24 cellular contexts compared by ENCODE assay signal in genomic region chr20:47662483-47663353, GRCh38.
A peak's percentile ranks its signal among the peaks of the same experiment; 100 is the strongest.
DNase-seq lines count a peak whose midpoint lies in the region; ATAC-seq and TF ChIP-seq lines count a peak whose summit lies in the region.
"Had no signal": no experiment of that assay in that cellular context is flagged by ENCODE, and none has a peak within 500 bp of the region (broad histone marks: within the 10 kb centered on the region; RNA-seq: fewer than 3 reads in every experiment).

No MANE protein-coding gene starts in this region.

- DNase-seq in activated effector memory CD4-positive, alpha-beta T cell treated with anti-CD3 and anti-CD28 coated beads, Interleukin-2, amount 50 U/mL, for 16 hours, result peak; percentile 53
- no peak for DNase-seq in activated effector memory CD4-positive, alpha-beta T cell treated with Interleukin-2 at 50 U/mL for 16 hours
- DNase-seq in endodermal cell (peak; percentile 29), heart left ventricle (no peak)
- no peak for DNase-seq in central memory CD4-positive, alpha-beta T cell
- DNase-seq: activated CD4-positive, alpha-beta T cell treated with anti-CD3 and anti-CD28 coated beads, Interleukin-2, amount 50 U/mL, for 48 hours; activated gamma-delta T cell; left cardiac atrium; NCI-H2029; NCI-H524 treated with DMSO at 0.1 percent for 48 hours; stimulated activated naive CD8-positive, alpha-beta T cell treated with anti-CD3 and anti-CD28 coated beads, Interleukin-15, Interleukin-2, amounts not matched to agents 100 U/mL and 50 U/mL, for 24 hours had no signal

- TF ChIP-seq CTCF in endodermal cell (conservative IDR thresholded peaks at IDR 0.05) (no peak), heart left ventricle (IDR thresholded peaks at IDR 0.05) (no peak)

- 94 to 98% methylated on average over 6 to 16 of the region's 16 CpGs for WGBS in endodermal cell (ENCODE audit: insufficient coverage in 1 of 2, insufficient read length in 1 of 2), 2 experiments
- WGBS in heart left ventricle, 4 donors, result 87 to 95% (median 92%) methylated on average over 12 to 16 of the region's 16 CpGs

- H3K9me3 Mint-ChIP-seq in IgD-negative memory B cell (no peaks in the 10 kb centered on the region), endodermal cell (no peaks in the 10 kb centered on the region)
- no peaks in the 10 kb centered on the region for H3K9me3 Mint-ChIP-seq in stimulated activated memory B cell treated with anti-CD40 and anti-IgM and Interleukin-4, amounts not matched to agents 10 μg/mL and 1 μg/mL and 100 μg/mL, for 72 hours
- H3K9me3 Mint-ChIP-seq: brain; GM23338; nephron; T-helper 1 cell treated with Interleukin-12 subunit alpha and Interleukin-12 subunit beta and Interleukin-4 antibody, amounts not matched to agents 30 μg/mL and 1 μg/mL, for 36 hours had no signal

- no peak overlapping the region for H3K27ac ChIP-seq in endodermal cell (ENCODE audit: low read depth, low read length)
- no peak overlapping the region for H3K27ac ChIP-seq in heart left ventricle
- H3K27ac ChIP-seq: epithelial cell of prostate, pancreas, SK-N-MC, skin epidermis had no signal

- H3K36me3 ChIP-seq in endodermal cell (ENCODE audit: control insufficient read depth, insufficient read depth, low read length) (peaks cover 76% of the 10 kb centered on the region), heart left ventricle (peaks cover 0 to 67% (median 43%) of the 10 kb centered on the region in 9 donors)
- H3K36me3 ChIP-seq: pancreas had no signal

- H3K4me3 Mint-ChIP-seq in IgD-negative memory B cell (peak overlapping the region in 1 of 4 donors; percentile 3), endodermal cell (no peak overlapping the region)
- H3K4me3 Mint-ChIP-seq in stimulated activated memory B cell treated with anti-CD40 and anti-IgM and Interleukin-4, amounts not matched to agents 10 μg/mL and 1 μg/mL and 100 μg/mL, for 72 hours, result no peak overlapping the region
- H3K4me3 Mint-ChIP-seq: brain; CD4-positive, alpha-beta memory T cell; GM23338; nephron; T-helper 1 cell treated with Interleukin-12 subunit alpha and Interleukin-12 subunit beta and Interleukin-4 antibody, amounts not matched to agents 30 μg/mL and 1 μg/mL, for 36 hours had no signal

- H3K4me1 Mint-ChIP-seq in IgD-negative memory B cell (peaks cover 0 to 16% (median 5%) of the 10 kb centered on the region in 3 donors), endodermal cell (peaks cover 6% of the 10 kb centered on the region)
- H3K4me1 Mint-ChIP-seq in stimulated activated memory B cell treated with anti-CD40 and anti-IgM and Interleukin-4, amounts not matched to agents 10 μg/mL and 1 μg/mL and 100 μg/mL, for 72 hours, result peaks cover 34% of the 10 kb centered on the region

- ATAC-seq in stimulated activated memory B cell treated with anti-CD40 and anti-IgM and Interleukin-4, amounts not matched to agents 10 μg/mL and 1 μg/mL and 100 μg/mL, for 72 hours, result no peak
- ATAC-seq in HG03439 (IDR thresholded peaks at IDR 0.05; ENCODE audit: unreplicated experiment) (no peak), heart left ventricle (no peak)

- H3K4me1 ChIP-seq in endodermal cell (ENCODE audit: control insufficient read depth, insufficient read depth, low read length), result no peaks in the 10 kb centered on the region
- H3K4me1 ChIP-seq in heart left ventricle, result peaks cover 0 to 19% (median 8%) of the 10 kb centered on the region in 12 donors
- H3K4me1 ChIP-seq: pancreas had no signal

- no peak for TF ChIP-seq POLR2A in heart left ventricle (IDR thresholded peaks at IDR 0.05)

- H3K27ac Mint-ChIP-seq in IgD-negative memory B cell (peak overlapping the region; percentile 67 to 80 (median 67)), endodermal cell (peak overlapping the region; percentile 35)
- H3K27ac Mint-ChIP-seq in stimulated activated memory B cell treated with anti-CD40 and anti-IgM and Interleukin-4, amounts not matched to agents 10 μg/mL and 1 μg/mL and 100 μg/mL, for 72 hours, result peak overlapping the region; percentile 12
- H3K27ac Mint-ChIP-seq: brain, nephron had no signal

- H3K9me3 ChIP-seq in endodermal cell (ENCODE audit: control insufficient read depth, low read length), result no peaks in the 10 kb centered on the region
- H3K9me3 ChIP-seq in heart left ventricle, result no peaks in the 10 kb centered on the region
- H3K9me3 ChIP-seq: pancreas had no signal

- H3K4me3 ChIP-seq in endodermal cell (ENCODE audit: low read length) (no peak overlapping the region), heart left ventricle (no peak overlapping the region)
- H3K4me3 ChIP-seq: GM23338, lung, pancreas, SK-N-MC, skin epidermis had no signal

- intact Hi-C loops in heart left ventricle (cut with DNase I), result loop anchor here in 8 of 10 donors (1.0 to 5.0 kb wide), 5 partner anchors 125 to 960 kb away; partner anchors contain the start of gene SULF2 (in 2 of the 8)

- H3K27me3 Mint-ChIP-seq in IgD-negative memory B cell, result no peaks in the 10 kb centered on the region
- no peaks in the 10 kb centered on the region for H3K27me3 Mint-ChIP-seq in endodermal cell (ENCODE audit: insufficient read depth)
- H3K27me3 Mint-ChIP-seq in stimulated activated memory B cell treated with anti-CD40 and anti-IgM and Interleukin-4, amounts not matched to agents 10 μg/mL and 1 μg/mL and 100 μg/mL, for 72 hours, result no peaks in the 10 kb centered on the region
- H3K27me3 Mint-ChIP-seq: brain; CD4-positive, alpha-beta memory T cell had no signal

- H3K27me3 ChIP-seq in endodermal cell (ENCODE audit: control insufficient read depth, insufficient read depth, low read length, poor library complexity, severe bottlenecking) (no peaks in the 10 kb centered on the region), heart left ventricle (no peaks in the 10 kb centered on the region)
- H3K27me3 ChIP-seq: pancreas had no signal

- H3K36me3 Mint-ChIP-seq in IgD-negative memory B cell (no peaks in the 10 kb centered on the region), endodermal cell (ENCODE audit: low read depth) (peaks cover 43% of the 10 kb centered on the region)
- peaks cover 31% of the 10 kb centered on the region for H3K36me3 Mint-ChIP-seq in stimulated activated memory B cell treated with anti-CD40 and anti-IgM and Interleukin-4, amounts not matched to agents 10 μg/mL and 1 μg/mL and 100 μg/mL, for 72 hours

- H3K9ac ChIP-seq in endodermal cell (ENCODE audit: extremely low read depth, low read length, poor library complexity, severe bottlenecking), result no peak overlapping the region

Comparison
In these comparisons a context has a peak if more than half of its experiments do, and no peak if none do; other contexts are left out.
1. DNase-seq: peak in activated effector memory CD4-positive, alpha-beta T cell treated with anti-CD3 and anti-CD28 coated beads, Interleukin-2, amount 50 U/mL, for 16 hours (single experiment) and endodermal cell (single experiment); none in activated effector memory CD4-positive, alpha-beta T cell treated with Interleukin-2 at 50 U/mL for 16 hours (single experiment), heart left ventricle (0 of 5) and central memory CD4-positive, alpha-beta T cell (single experiment).
2. H3K27ac Mint-ChIP-seq: peak in every context shown above with its lines; median percentile 67 in IgD-negative memory B cell; 35 in endodermal cell; 12 in stimulated activated memory B cell treated with anti-CD40 and anti-IgM and Interleukin-4, amounts not matched to agents 10 μg/mL and 1 μg/mL and 100 μg/mL, for 72 hours.